Comparison of ENCODE assay signal across 1 cellular context in the genomic region with DNA sequence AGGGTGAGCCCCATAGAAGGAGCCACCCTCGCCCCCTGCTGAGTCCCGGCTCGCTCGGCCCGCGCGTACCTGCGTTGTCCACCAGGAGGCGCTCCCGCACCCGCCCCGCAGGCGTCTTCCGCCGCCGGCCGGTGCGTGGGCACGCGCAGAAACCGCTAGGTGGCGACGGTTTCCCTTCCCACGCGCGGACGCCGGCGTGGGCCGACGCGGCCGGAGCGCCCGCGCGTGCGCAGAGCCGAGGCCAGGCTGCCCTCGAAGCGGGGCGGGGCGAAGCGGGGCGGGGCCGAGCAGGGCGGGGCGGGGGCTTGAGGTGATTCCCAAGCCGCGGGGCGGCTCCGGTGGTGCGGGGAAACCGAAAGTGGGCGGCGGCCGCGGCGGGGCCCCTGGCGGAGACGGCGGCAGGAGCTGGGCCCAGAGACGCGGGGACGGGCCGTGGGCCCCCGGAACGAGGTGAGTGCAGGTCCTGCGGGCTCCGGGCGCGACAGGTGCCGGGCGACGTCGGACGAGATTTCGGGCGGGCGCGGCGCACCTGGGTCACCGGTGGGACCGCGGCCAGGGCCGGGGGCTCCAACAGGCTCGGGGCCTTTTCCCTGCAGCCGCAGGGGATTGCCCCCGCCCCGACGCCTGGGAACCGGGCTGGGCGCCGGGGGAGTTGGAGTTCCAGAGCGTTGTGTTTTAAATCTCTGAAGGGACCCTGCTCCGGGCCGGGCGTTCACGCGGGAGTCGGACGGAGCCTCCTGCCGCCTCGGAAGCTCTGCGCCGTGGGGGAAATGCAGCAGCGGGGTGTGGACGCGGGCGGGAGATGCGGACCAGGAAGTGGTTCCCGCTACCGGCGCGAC.
TF ChIP-seq lines count a peak whose summit lies in the region.

A gene with protein sequence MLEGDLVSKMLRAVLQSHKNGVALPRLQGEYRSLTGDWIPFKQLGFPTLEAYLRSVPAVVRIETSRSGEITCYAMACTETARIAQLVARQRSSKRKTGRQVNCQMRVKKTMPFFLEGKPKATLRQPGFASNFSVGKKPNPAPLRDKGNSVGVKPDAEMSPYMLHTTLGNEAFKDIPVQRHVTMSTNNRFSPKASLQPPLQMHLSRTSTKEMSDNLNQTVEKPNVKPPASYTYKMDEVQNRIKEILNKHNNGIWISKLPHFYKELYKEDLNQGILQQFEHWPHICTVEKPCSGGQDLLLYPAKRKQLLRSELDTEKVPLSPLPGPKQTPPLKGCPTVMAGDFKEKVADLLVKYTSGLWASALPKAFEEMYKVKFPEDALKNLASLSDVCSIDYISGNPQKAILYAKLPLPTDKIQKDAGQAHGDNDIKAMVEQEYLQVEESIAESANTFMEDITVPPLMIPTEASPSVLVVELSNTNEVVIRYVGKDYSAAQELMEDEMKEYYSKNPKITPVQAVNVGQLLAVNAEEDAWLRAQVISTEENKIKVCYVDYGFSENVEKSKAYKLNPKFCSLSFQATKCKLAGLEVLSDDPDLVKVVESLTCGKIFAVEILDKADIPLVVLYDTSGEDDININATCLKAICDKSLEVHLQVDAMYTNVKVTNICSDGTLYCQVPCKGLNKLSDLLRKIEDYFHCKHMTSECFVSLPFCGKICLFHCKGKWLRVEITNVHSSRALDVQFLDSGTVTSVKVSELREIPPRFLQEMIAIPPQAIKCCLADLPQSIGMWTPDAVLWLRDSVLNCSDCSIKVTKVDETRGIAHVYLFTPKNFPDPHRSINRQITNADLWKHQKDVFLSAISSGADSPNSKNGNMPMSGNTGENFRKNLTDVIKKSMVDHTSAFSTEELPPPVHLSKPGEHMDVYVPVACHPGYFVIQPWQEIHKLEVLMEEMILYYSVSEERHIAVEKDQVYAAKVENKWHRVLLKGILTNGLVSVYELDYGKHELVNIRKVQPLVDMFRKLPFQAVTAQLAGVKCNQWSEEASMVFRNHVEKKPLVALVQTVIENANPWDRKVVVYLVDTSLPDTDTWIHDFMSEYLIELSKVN (plus strand): TSS at position 308 of the 839 bp plus-strand sequence. CDS start 16,370 bp downstream, outside the sequence.

TF ChIP-seq in HepG2, 621 proteins besides CTCF, POLR2A, EP300 and RAD21 (continued from another document and continues in another):
- TF ChIP-seq, protein P1, sequence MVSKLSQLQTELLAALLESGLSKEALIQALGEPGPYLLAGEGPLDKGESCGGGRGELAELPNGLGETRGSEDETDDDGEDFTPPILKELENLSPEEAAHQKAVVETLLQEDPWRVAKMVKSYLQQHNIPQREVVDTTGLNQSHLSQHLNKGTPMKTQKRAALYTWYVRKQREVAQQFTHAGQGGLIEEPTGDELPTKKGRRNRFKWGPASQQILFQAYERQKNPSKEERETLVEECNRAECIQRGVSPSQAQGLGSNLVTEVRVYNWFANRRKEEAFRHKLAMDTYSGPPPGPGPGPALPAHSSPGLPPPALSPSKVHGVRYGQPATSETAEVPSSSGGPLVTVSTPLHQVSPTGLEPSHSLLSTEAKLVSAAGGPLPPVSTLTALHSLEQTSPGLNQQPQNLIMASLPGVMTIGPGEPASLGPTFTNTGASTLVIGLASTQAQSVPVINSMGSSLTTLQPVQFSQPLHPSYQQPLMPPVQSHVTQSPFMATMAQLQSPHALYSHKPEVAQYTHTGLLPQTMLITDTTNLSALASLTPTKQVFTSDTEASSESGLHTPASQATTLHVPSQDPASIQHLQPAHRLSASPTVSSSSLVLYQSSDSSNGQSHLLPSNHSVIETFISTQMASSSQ (IDR thresholded peaks at IDR 0.05; ENCODE audit: low read depth) = no peak
- TF ChIP-seq, protein P1 (CRISPR knock-in tag; IDR thresholded peaks at IDR 0.05; ENCODE audit: borderline replicate concordance) = peak; percentile 85
- TF ChIP-seq TBX2 (CRISPR knock-in tag; IDR thresholded peaks at IDR 0.05; ENCODE audit: borderline replicate concordance) (peak; percentile 70), CCDC6 (CRISPR knock-in tag; IDR thresholded peaks at IDR 0.05) (peak; percentile 92), SMARCE1 (IDR thresholded peaks at IDR 0.05; ENCODE audit: borderline replicate concordance) (no peak), PHF21A (CRISPR knock-in tag; IDR thresholded peaks at IDR 0.05) (no peak), MIER2 (CRISPR knock-in tag; IDR thresholded peaks at IDR 0.05) (peak; percentile 62; the same call in 1 of the 2 replicates), ELF1 (CRISPR knock-in tag; IDR thresholded peaks at IDR 0.05) (peak; percentile 74), IKZF1 (IDR thresholded peaks at IDR 0.05) (no peak), ZKSCAN1 (IDR thresholded peaks at IDR 0.05; ENCODE audit: low read length) (peak; percentile 71), ZNF841 (CRISPR knock-in tag; IDR thresholded peaks at IDR 0.05; ENCODE audit: borderline replicate concordance) (0 out of 2 replicates have a peak, but pooled peaks have one; percentile 30), HMG20A (CRISPR knock-in tag; IDR thresholded peaks at IDR 0.05; ENCODE audit: borderline replicate concordance) (peak; percentile 74; the same call in 1 of the 2 replicates), ZBTB3 (CRISPR knock-in tag; IDR thresholded peaks at IDR 0.05; ENCODE audit: borderline replicate concordance, low read depth) (no peak), ZNF317 (CRISPR knock-in tag; IDR thresholded peaks at IDR 0.05) (no peak), SP2 (CRISPR knock-in tag; IDR thresholded peaks at IDR 0.05) (0 out of 2 replicates have a peak, but pooled peaks have one; percentile 36), ZNF619 (CRISPR knock-in tag; IDR thresholded peaks at IDR 0.05) (no peak), ZFP36 (IDR thresholded peaks at IDR 0.05; ENCODE audit: borderline replicate concordance, low read depth, low read length, partially characterized antibody) (no peak), ZNF816 (CRISPR knock-in tag; IDR thresholded peaks at IDR 0.05; ENCODE audit: borderline replicate concordance) (peak; percentile 58; the same call in 1 of the 2 replicates)
- TF ChIP-seq, protein P2, sequence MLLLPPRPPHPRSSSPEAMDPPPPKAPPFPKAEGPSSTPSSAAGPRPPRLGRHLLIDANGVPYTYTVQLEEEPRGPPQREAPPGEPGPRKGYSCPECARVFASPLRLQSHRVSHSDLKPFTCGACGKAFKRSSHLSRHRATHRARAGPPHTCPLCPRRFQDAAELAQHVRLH (CRISPR knock-in tag; IDR thresholded peaks at IDR 0.05; ENCODE audit: borderline replicate concordance, low read depth) = peak; percentile 97
- TF ChIP-seq, protein P3, sequence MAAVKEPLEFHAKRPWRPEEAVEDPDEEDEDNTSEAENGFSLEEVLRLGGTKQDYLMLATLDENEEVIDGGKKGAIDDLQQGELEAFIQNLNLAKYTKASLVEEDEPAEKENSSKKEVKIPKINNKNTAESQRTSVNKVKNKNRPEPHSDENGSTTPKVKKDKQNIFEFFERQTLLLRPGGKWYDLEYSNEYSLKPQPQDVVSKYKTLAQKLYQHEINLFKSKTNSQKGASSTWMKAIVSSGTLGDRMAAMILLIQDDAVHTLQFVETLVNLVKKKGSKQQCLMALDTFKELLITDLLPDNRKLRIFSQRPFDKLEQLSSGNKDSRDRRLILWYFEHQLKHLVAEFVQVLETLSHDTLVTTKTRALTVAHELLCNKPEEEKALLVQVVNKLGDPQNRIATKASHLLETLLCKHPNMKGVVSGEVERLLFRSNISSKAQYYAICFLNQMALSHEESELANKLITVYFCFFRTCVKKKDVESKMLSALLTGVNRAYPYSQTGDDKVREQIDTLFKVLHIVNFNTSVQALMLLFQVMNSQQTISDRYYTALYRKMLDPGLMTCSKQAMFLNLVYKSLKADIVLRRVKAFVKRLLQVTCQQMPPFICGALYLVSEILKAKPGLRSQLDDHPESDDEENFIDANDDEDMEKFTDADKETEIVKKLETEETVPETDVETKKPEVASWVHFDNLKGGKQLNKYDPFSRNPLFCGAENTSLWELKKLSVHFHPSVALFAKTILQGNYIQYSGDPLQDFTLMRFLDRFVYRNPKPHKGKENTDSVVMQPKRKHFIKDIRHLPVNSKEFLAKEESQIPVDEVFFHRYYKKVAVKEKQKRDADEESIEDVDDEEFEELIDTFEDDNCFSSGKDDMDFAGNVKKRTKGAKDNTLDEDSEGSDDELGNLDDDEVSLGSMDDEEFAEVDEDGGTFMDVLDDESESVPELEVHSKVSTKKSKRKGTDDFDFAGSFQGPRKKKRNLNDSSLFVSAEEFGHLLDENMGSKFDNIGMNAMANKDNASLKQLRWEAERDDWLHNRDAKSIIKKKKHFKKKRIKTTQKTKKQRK (IDR thresholded peaks at IDR 0.05; ENCODE audit: low read length) = no peak
- TF ChIP-seq, protein P4, sequence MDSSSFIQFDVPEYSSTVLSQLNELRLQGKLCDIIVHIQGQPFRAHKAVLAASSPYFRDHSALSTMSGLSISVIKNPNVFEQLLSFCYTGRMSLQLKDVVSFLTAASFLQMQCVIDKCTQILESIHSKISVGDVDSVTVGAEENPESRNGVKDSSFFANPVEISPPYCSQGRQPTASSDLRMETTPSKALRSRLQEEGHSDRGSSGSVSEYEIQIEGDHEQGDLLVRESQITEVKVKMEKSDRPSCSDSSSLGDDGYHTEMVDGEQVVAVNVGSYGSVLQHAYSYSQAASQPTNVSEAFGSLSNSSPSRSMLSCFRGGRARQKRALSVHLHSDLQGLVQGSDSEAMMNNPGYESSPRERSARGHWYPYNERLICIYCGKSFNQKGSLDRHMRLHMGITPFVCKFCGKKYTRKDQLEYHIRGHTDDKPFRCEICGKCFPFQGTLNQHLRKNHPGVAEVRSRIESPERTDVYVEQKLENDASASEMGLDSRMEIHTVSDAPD (CRISPR knock-in tag; IDR thresholded peaks at IDR 0.05) = no peak
- TF ChIP-seq, protein P5, sequence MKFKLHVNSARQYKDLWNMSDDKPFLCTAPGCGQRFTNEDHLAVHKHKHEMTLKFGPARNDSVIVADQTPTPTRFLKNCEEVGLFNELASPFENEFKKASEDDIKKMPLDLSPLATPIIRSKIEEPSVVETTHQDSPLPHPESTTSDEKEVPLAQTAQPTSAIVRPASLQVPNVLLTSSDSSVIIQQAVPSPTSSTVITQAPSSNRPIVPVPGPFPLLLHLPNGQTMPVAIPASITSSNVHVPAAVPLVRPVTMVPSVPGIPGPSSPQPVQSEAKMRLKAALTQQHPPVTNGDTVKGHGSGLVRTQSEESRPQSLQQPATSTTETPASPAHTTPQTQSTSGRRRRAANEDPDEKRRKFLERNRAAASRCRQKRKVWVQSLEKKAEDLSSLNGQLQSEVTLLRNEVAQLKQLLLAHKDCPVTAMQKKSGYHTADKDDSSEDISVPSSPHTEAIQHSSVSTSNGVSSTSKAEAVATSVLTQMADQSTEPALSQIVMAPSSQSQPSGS (CRISPR knock-in tag; IDR thresholded peaks at IDR 0.05) = peak; percentile 39; the same call in 1 of the 2 replicates
- TF ChIP-seq, protein P6, sequence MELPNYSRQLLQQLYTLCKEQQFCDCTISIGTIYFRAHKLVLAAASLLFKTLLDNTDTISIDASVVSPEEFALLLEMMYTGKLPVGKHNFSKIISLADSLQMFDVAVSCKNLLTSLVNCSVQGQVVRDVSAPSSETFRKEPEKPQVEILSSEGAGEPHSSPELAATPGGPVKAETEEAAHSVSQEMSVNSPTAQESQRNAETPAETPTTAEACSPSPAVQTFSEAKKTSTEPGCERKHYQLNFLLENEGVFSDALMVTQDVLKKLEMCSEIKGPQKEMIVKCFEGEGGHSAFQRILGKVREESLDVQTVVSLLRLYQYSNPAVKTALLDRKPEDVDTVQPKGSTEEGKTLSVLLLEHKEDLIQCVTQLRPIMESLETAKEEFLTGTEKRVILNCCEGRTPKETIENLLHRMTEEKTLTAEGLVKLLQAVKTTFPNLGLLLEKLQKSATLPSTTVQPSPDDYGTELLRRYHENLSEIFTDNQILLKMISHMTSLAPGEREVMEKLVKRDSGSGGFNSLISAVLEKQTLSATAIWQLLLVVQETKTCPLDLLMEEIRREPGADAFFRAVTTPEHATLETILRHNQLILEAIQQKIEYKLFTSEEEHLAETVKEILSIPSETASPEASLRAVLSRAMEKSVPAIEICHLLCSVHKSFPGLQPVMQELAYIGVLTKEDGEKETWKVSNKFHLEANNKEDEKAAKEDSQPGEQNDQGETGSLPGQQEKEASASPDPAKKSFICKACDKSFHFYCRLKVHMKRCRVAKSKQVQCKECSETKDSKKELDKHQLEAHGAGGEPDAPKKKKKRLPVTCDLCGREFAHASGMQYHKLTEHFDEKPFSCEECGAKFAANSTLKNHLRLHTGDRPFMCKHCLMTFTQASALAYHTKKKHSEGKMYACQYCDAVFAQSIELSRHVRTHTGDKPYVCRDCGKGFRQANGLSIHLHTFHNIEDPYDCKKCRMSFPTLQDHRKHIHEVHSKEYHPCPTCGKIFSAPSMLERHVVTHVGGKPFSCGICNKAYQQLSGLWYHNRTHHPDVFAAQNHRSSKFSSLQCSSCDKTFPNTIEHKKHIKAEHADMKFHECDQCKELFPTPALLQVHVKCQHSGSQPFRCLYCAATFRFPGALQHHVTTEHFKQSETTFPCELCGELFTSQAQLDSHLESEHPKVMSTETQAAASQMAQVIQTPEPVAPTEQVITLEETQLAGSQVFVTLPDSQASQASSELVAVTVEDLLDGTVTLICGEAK (IDR thresholded peaks at IDR 0.05) = no peak
- TF ChIP-seq, protein P6 (CRISPR knock-in tag; IDR thresholded peaks at IDR 0.05) = peak; percentile 48; the same call in 1 of the 2 replicates
